In genomic region chr7:136655414-136655813, GRCh38 we compare ENCODE assay signal across 30 cellular contexts.
DNase-seq lines count a peak whose midpoint lies in the region; ATAC-seq, FAIRE-seq and TF ChIP-seq lines count a peak whose summit lies in the region.
"Had no signal": no experiment of that assay in that cellular context is flagged by ENCODE, and none has a peak within 500 bp of the region (broad histone marks: within the 10 kb centered on the region; RNA-seq: fewer than 3 reads in every experiment).

No MANE protein-coding gene starts in this region.

- H3K27ac ChIP-seq in lower lobe of right lung, result no peak overlapping the region
- H3K27ac ChIP-seq: 22Rv1, C4-2B, GM23248, SJSA1 had no signal

- H3K27me3 ChIP-seq in lower lobe of right lung (ENCODE audit: low read depth), result no peaks in the 10 kb centered on the region
- H3K27me3 ChIP-seq: MG63, SJSA1 had no signal

- TF ChIP-seq CTCF in foreskin fibroblast (IDR thresholded peaks at IDR 0.05; ENCODE audit: low read depth, low read length) (no peak), endothelial cell (IDR thresholded peaks at IDR 0.05; ENCODE audit: unreplicated experiment) (no peak), lower lobe of right lung (IDR thresholded peaks at IDR 0.05) (no peak)

- H3K4me1 Mint-ChIP-seq in endothelial cell (ENCODE audit: unreplicated experiment), result no peaks in the 10 kb centered on the region
- H3K4me1 Mint-ChIP-seq: B cell had no signal

- intact Hi-C loops in lower lobe of right lung (cut with DNase I), result no loop called here

- H3K4me3 Mint-ChIP-seq in endothelial cell (ENCODE audit: unreplicated experiment), result no peak overlapping the region
- H3K4me3 Mint-ChIP-seq: B cell; CD8-positive, alpha-beta T cell; H9 had no signal

- ATAC-seq in GM21423 (IDR thresholded peaks at IDR 0.05; ENCODE audit: unreplicated experiment), result peak; percentile 67
- ATAC-seq in HG03097 (IDR thresholded peaks at IDR 0.05; ENCODE audit: low FRiP score, unreplicated experiment), result peak; percentile 61
- peak; percentile 47 for ATAC-seq in HG03432 (IDR thresholded peaks at IDR 0.05; ENCODE audit: unreplicated experiment)
- ATAC-seq in lower lobe of right lung, result no peak
- ATAC-seq: CD8-positive, alpha-beta T cell; HepG2 had no signal

- no peak for TF ChIP-seq POLR2A in GM12891 (IDR thresholded peaks at IDR 0.05; ENCODE audit: low read depth, low read length)

- no peaks in the 10 kb centered on the region for H3K9me3 ChIP-seq in lower lobe of right lung
- H3K9me3 ChIP-seq: Caco-2, MG63, SJSA1 had no signal

- H3K27me3 Mint-ChIP-seq in endothelial cell (ENCODE audit: unreplicated experiment), result no peaks in the 10 kb centered on the region
- H3K27me3 Mint-ChIP-seq: B cell had no signal

- no peak for FAIRE-seq in GM12891 (lab: Jason Lieb, UNC)
- FAIRE-seq: GM18507, HepG2 had no signal

- H3K4me3 ChIP-seq in foreskin fibroblast (ENCODE audit: low read depth in 1 of 2, low read length in 2 of 2) (no peak overlapping the region), lower lobe of right lung (no peak overlapping the region)
- H3K4me3 ChIP-seq: GM23248, MG63, SJSA1 had no signal

- DNase-seq in GM12891 (ENCODE audit: insufficient read length, low spot score) (no peak), foreskin fibroblast (no peak), endothelial cell (ENCODE audit: low spot score) (no peak), NCI-H2029 (lab: John Stamatoyannopoulos, UW) (no peak), lower lobe of right lung (no peak)
- DNase-seq: Caco-2; CD8-positive, alpha-beta T cell; DMS79 treated with DMSO at 0.1 percent for 48 hours; GF-D8; GM23248; H9; Kasumi-1; MG63; NCI-H1105 treated with DMSO at 0.1 percent for 48 hours; NCI-H146; NCI-H1930; NCI-H446; NCI-H524 treated with DMSO at 0.1 percent for 48 hours; Right ventricle myocardium superior; RPMI8226; T-helper 2 cell had no signal

- H3K27ac Mint-ChIP-seq in endothelial cell (ENCODE audit: unreplicated experiment), result no peak overlapping the region
- H3K27ac Mint-ChIP-seq: B cell; CD8-positive, alpha-beta T cell; H9 had no signal

- no peaks in the 10 kb centered on the region for H3K36me3 Mint-ChIP-seq in endothelial cell (ENCODE audit: low read depth, unreplicated experiment)
- H3K36me3 Mint-ChIP-seq: CD8-positive, alpha-beta T cell had no signal

- H3K36me3 ChIP-seq in lower lobe of right lung, result no peaks in the 10 kb centered on the region
- H3K36me3 ChIP-seq: MG63, SJSA1 had no signal

- no peaks in the 10 kb centered on the region for H3K9me3 Mint-ChIP-seq in endothelial cell (ENCODE audit: unreplicated experiment)
- H3K9me3 Mint-ChIP-seq: H9 had no signal

- H3K4me1 ChIP-seq in lower lobe of right lung, result no peaks in the 10 kb centered on the region
- H3K4me1 ChIP-seq: Caco-2, SJSA1 had no signal

TF ChIP-seq in GM12891, 5 proteins besides CTCF, POLR2A, EP300 and RAD21:
- TF ChIP-seq SPI1 (IDR thresholded peaks at IDR 0.05; ENCODE audit: low read depth, low read length) (peak; percentile 45), PAX5 (IDR thresholded peaks at IDR 0.05; ENCODE audit: insufficient read depth, low read length, severe bottlenecking) (no peak)

Comparison
In these comparisons a context has a peak if more than half of its experiments do, and no peak if none do; other contexts are left out.
1. ATAC-seq: peak in GM21423 (single experiment), HG03097 (single experiment) and HG03432 (single experiment); none in lower lobe of right lung (0 of 2).